Comparison of ENCODE assay signal across 3 cellular contexts in genomic region chr14:105485720-105486332, GRCh38.
A peak's percentile ranks its signal among the peaks of the same experiment; 100 is the strongest.
TF ChIP-seq lines count a peak whose summit lies in the region.

No MANE protein-coding gene starts in this region.

TF ChIP-seq in A549, 52 proteins besides CTCF, POLR2A, EP300 and RAD21:
- peak; percentile 99 for TF ChIP-seq GATA3 (IDR thresholded peaks at IDR 0.05; ENCODE audit: borderline replicate concordance)
- TF ChIP-seq HEYL (CRISPR knock-in tag; IDR thresholded peaks at IDR 0.05) = no peak
- TF ChIP-seq EHF (CRISPR knock-in tag; IDR thresholded peaks at IDR 0.05) = no peak
- TF ChIP-seq FOXS1 (CRISPR knock-in tag; IDR thresholded peaks at IDR 0.05) = no peak
- TF ChIP-seq MAX (IDR thresholded peaks at IDR 0.05) = peak; percentile 56
- peak; percentile 14; the same call in 1 of the 3 replicates for TF ChIP-seq SMC3 (IDR thresholded peaks at IDR 0.05)
- 0 out of 2 replicates have a peak, but pooled peaks have one; percentile 32 for TF ChIP-seq HOXB13 (CRISPR knock-in tag; IDR thresholded peaks at IDR 0.05; ENCODE audit: low read depth)
- 0 out of 2 replicates have a peak, but pooled peaks have one; percentile 19 for TF ChIP-seq MAZ (IDR thresholded peaks at IDR 0.05; ENCODE audit: borderline replicate concordance, low read depth, low read length)
- no peak for TF ChIP-seq FOSL2 (IDR thresholded peaks at IDR 0.05)
- no peak for TF ChIP-seq FOSL2 (CRISPR knock-in tag; IDR thresholded peaks at IDR 0.05)
- TF ChIP-seq MYC (IDR thresholded peaks at IDR 0.05; ENCODE audit: borderline replicate concordance, low read length) = no peak

TF ChIP-seq in GM23338, 12 proteins besides CTCF, POLR2A, EP300 and RAD21:
- TF ChIP-seq REST (IDR thresholded peaks at IDR 0.05; ENCODE audit: unreplicated experiment) (no peak), NANOG (IDR thresholded peaks at IDR 0.05; ENCODE audit: borderline replicate concordance) (no peak), EZH2 (IDR thresholded peaks at IDR 0.05; ENCODE audit: low read depth, unreplicated experiment) (peak; percentile 55), EZH2phosphoT487 (IDR thresholded peaks at IDR 0.05; ENCODE audit: unreplicated experiment) (no peak)
TF ChIP-seq in GM23338: peak in this region for 1.

TF ChIP-seq in H1, 55 proteins besides CTCF, POLR2A, EP300 and RAD21:
- TF ChIP-seq ATF2 (IDR thresholded peaks at IDR 0.05; ENCODE audit: low read length) = no peak
- peak; percentile 43; the same call in 1 of the 2 replicates for TF ChIP-seq MAX (IDR thresholded peaks at IDR 0.05)
- no peak for TF ChIP-seq GTF2F1 (IDR thresholded peaks at IDR 0.05; ENCODE audit: borderline replicate concordance, low read depth, low read length)
- TF ChIP-seq HDAC2 (IDR thresholded peaks at IDR 0.05; ENCODE audit: borderline replicate concordance in 1 of 2, low read depth in 2 of 2, low read length in 2 of 2) = no peak
- no peak for TF ChIP-seq EGR1 (IDR thresholded peaks at IDR 0.05; ENCODE audit: borderline replicate concordance, low read depth, low read length)
- TF ChIP-seq SIN3A (conservative IDR thresholded peaks at IDR 0.05 in 1 of 2, IDR thresholded peaks at IDR 0.05 in 1 of 2; ENCODE audit: low read depth in 1 of 2, low read length in 2 of 2) = peak in 1 of 2 experiments; percentile 67; a peak in 1 of 4 replicates
- TF ChIP-seq TCF12 (IDR thresholded peaks at IDR 0.05; ENCODE audit: low read depth, low read length) = 0 out of 2 replicates have a peak, but pooled peaks have one; percentile 34
- peak; percentile 14; the same call in 1 of the 2 replicates for TF ChIP-seq GABPA (IDR thresholded peaks at IDR 0.05; ENCODE audit: borderline replicate concordance, insufficient read depth, low read length)
- TF ChIP-seq SIRT6 (IDR thresholded peaks at IDR 0.05; ENCODE audit: low read length) = no peak
- TF ChIP-seq YY1 (IDR thresholded peaks at IDR 0.05; ENCODE audit: low read depth, low read length) = peak; percentile 77; the same call in 1 of the 2 replicates
- TF ChIP-seq E2F6 (IDR thresholded peaks at IDR 0.05) = peak; percentile 37
- peak; percentile 38 for TF ChIP-seq ASH2L (IDR thresholded peaks at IDR 0.05; ENCODE audit: low read length)
- TF ChIP-seq KDM5A (IDR thresholded peaks at IDR 0.05; ENCODE audit: low read length) = no peak
- no peak for TF ChIP-seq POU5F1 (IDR thresholded peaks at IDR 0.05; ENCODE audit: low read depth, low read length)
- 0 out of 2 replicates have a peak, but pooled peaks have one; percentile 18 for TF ChIP-seq JUND (IDR thresholded peaks at IDR 0.05; ENCODE audit: low read length)
